In genomic region chr9:73575661-73576060, GRCh38 we compare ENCODE assay signal across 26 cellular contexts.
"Had no signal": no experiment of that assay in that cellular context is flagged by ENCODE, and none has a peak within 500 bp of the region (broad histone marks: within the 10 kb centered on the region; RNA-seq: fewer than 3 reads in every experiment).

No MANE protein-coding gene starts in this region.

- DNase-seq: activated CD4-positive, alpha-beta memory T cell treated with anti-CD3 and anti-CD28 coated beads for 36 hours; activated CD4-positive, alpha-beta T cell treated with anti-CD3 and anti-CD28 coated beads for 36 hours; activated CD4-positive, alpha-beta T cell treated with anti-CD3 and anti-CD28 coated beads, Interleukin-2, amount 10 ng/mL, durations not matched to agents 24 days and 14 days; activated CD4-positive, CD25-positive, alpha-beta regulatory T cell; activated CD4-positive, CD25-positive, alpha-beta regulatory T cell treated with anti-CD3 and anti-CD28 coated beads, Interleukin-2, amount 50 U/mL, for 72 hours; activated CD8-positive, alpha-beta memory T cell treated with anti-CD3 and anti-CD28 coated beads, Interleukin-2, amount 10 ng/mL, durations not matched to agents 7 days and 5 days; activated CD8-positive, alpha-beta memory T cell treated with anti-CD3 and anti-CD28 coated beads, Interleukin-2, amount 50 U/mL, for 4 hours; activated CD8-positive, alpha-beta T cell treated with anti-CD3 and anti-CD28 coated beads, Interleukin-2, amount 10 ng/mL, durations not matched to agents 7 days and 5 days; activated effector memory CD4-positive, alpha-beta T cell treated with anti-CD3 and anti-CD28 coated beads, Interleukin-2, amount 50 U/mL, for 16 hours; activated naive CD4-positive, alpha-beta T cell treated with anti-CD3 and anti-CD28 coated beads for 36 hours; activated naive CD8-positive, alpha-beta T cell treated with anti-CD3 and anti-CD28 coated beads for 36 hours; activated naive CD8-positive, alpha-beta T cell treated with anti-CD3 and anti-CD28 coated beads, Interleukin-2, amount 50 U/mL, for 24 hours; activated T-cell treated with anti-CD3 and anti-CD28 coated beads, Interleukin-2, amount 50 U/mL, for 1 hour; activated T-cell treated with anti-CD3 and anti-CD28 coated beads, Interleukin-2, amount 50 U/mL, for 48 hours; adrenal gland; amygdala; aorta; body of pancreas; effector memory CD4-positive, alpha-beta T cell; endodermal cell; foreskin fibroblast; glutamatergic neuron; heart left ventricle; T-helper 2 cell had no signal

- H3K4me3 ChIP-seq: adrenal gland, body of pancreas, dorsolateral prefrontal cortex, heart left ventricle had no signal

- H3K27me3 ChIP-seq: adrenal gland, body of pancreas, heart left ventricle had no signal

- H3K9me3 ChIP-seq: adrenal gland, body of pancreas, heart left ventricle had no signal

- H3K27ac ChIP-seq: adrenal gland, body of pancreas, dorsolateral prefrontal cortex, heart left ventricle had no signal

- ATAC-seq: activated CD4-positive, alpha-beta T cell treated with anti-CD3 and anti-CD28 coated beads for 36 hours; activated CD8-positive, alpha-beta memory T cell treated with anti-CD3 and anti-CD28 coated beads, Interleukin-2, amount 10 ng/mL, durations not matched to agents 7 days and 5 days; activated CD8-positive, alpha-beta T cell treated with anti-CD3 and anti-CD28 coated beads, Interleukin-2, amount 10 ng/mL, durations not matched to agents 7 days and 5 days; activated naive CD8-positive, alpha-beta T cell treated with anti-CD3 and anti-CD28 coated beads, Interleukin-2, amount 50 U/mL, for 24 hours; body of pancreas; esophagus mucosa; heart left ventricle had no signal

- H3K4me1 ChIP-seq: adrenal gland, body of pancreas, heart left ventricle had no signal

- H3K36me3 ChIP-seq: adrenal gland, heart left ventricle had no signal
